Comparison of ENCODE assay signal across 12 cellular contexts in the genomic region with DNA sequence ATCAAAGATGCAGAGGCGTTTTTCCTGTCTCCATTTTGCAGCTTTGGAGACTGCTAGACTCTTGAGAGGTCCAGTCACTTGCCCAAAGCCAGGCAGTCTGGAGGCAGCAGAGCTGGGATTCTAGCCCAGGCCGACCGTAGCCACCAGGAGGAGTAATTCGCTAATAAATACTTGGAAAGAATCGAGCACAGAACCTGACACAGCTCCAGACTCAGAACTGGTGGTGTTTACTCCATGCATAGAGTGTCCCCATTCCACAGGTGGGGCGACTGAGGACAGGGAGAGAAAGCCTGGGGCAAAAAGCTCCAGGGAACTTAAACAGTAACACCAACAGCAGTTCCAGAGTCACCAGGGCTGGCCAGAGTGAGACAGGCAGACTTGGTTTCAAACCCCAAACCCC. TPM values are rescaled to one million over a fixed set of nuclear protein-coding genes. Genes with fewer than 3 reads are reported as not detected.
DNase-seq lines count a peak whose midpoint lies in the region; ATAC-seq, FAIRE-seq and TF ChIP-seq lines count a peak whose summit lies in the region.
"Had no signal": no experiment of that assay in that cellular context is flagged by ENCODE, and none has a peak within 500 bp of the region (broad histone marks: within the 10 kb centered on the region; RNA-seq: fewer than 3 reads in every experiment).

No MANE protein-coding gene starts in this region.

- peaks cover 34% of the 10 kb centered on the region for H3K27me3 Mint-ChIP-seq in T-helper 2 cell treated with Interferon-gamma antibody and Interleukin-4, amounts not matched to agents 5 μg/mL and 100 μg/mL, for 36 hours (ENCODE audit: low read depth)

- intact Hi-C loops in cardiac septum (cut with DNase I) (no loop called here), adrenal gland (cut with DNase I) (loop anchor here (5.0 kb wide), 1 partner anchor 48 kb away; no protein-coding TSS in a partner anchor)

- no peak overlapping the region for H3K27ac Mint-ChIP-seq in T-helper 2 cell treated with Interferon-gamma antibody and Interleukin-4, amounts not matched to agents 5 μg/mL and 100 μg/mL, for 36 hours
- H3K27ac Mint-ChIP-seq: CD8-positive, alpha-beta T cell had no signal

- H3K4me1 ChIP-seq in cardiac muscle cell (ENCODE audit: low read depth): no peaks in the 10 kb centered on the region
- H3K4me1 ChIP-seq in suprapubic skin: no peaks in the 10 kb centered on the region
- no peaks in the 10 kb centered on the region for H3K4me1 ChIP-seq in adrenal gland (replicated peaks in 1 of 2)
- H3K4me1 ChIP-seq: sigmoid colon had no signal

- H3K36me3 ChIP-seq in cardiac muscle cell: no peaks in the 10 kb centered on the region
- no peaks in the 10 kb centered on the region for H3K36me3 ChIP-seq in suprapubic skin
- H3K36me3 ChIP-seq in adrenal gland (replicated peaks in 1 of 2): no peaks in the 10 kb centered on the region
- H3K36me3 ChIP-seq: sigmoid colon had no signal

- H3K4me1 Mint-ChIP-seq in T-helper 2 cell treated with Interferon-gamma antibody and Interleukin-4, amounts not matched to agents 5 μg/mL and 100 μg/mL, for 36 hours (ENCODE audit: low read depth): no peaks in the 10 kb centered on the region

- peak; percentile 51 for ATAC-seq in SK-N-SH treated with all-trans-retinoic acid at 6 μM for 48 hours
- ATAC-seq: CD8-positive, alpha-beta T cell had no signal

- no peak for FAIRE-seq in urothelium cell line (lab: Jason Lieb, UNC)

- H3K4me3 Mint-ChIP-seq in T-helper 2 cell treated with Interferon-gamma antibody and Interleukin-4, amounts not matched to agents 5 μg/mL and 100 μg/mL, for 36 hours: no peak overlapping the region
- H3K4me3 Mint-ChIP-seq: CD8-positive, alpha-beta T cell had no signal

- DNase-seq in cardiac muscle cell (ENCODE audit: low read depth in 1 of 2, low spot score in 1 of 2) (peak in 1 of 2 donors; percentile 48), cardiac septum (ENCODE audit: low spot score) (no peak), foreskin fibroblast (peak; percentile 21 to 52), urothelium cell line (ENCODE audit: low spot score) (peak; percentile 21), suprapubic skin (ENCODE audit: low spot score in 2 of 2) (no peak), adrenal gland (no peak)
- no peak for DNase-seq in T-helper 2 cell treated with Interferon-gamma antibody and Interleukin-4, amounts not matched to agents 5 μg/mL and 100 μg/mL, for 36 hours (ENCODE audit: low spot score)
- DNase-seq: CD8-positive, alpha-beta T cell; NCI-H2029 treated with DMSO at 0.1 percent for 48 hours; sigmoid colon; T1000 had no signal

- WGBS in suprapubic skin: 27% methylated on average over 6 of the region's 6 CpGs
- 27 to 43% (median 40%) methylated on average over 3 to 6 of the region's 6 CpGs for WGBS in adrenal gland, 4 donors

- H3K9me3 Mint-ChIP-seq in T-helper 2 cell treated with Interferon-gamma antibody and Interleukin-4, amounts not matched to agents 5 μg/mL and 100 μg/mL, for 36 hours: no peaks in the 10 kb centered on the region
- H3K9me3 Mint-ChIP-seq: CD8-positive, alpha-beta T cell had no signal

- TF ChIP-seq POLR2A in suprapubic skin (IDR thresholded peaks at IDR 0.05) (no peak), adrenal gland (IDR thresholded peaks at IDR 0.05) (no peak)

- H3K36me3 Mint-ChIP-seq in T-helper 2 cell treated with Interferon-gamma antibody and Interleukin-4, amounts not matched to agents 5 μg/mL and 100 μg/mL, for 36 hours (ENCODE audit: low read depth): no peaks in the 10 kb centered on the region
- H3K36me3 Mint-ChIP-seq: CD8-positive, alpha-beta T cell had no signal

- no peak for TF ChIP-seq EP300 in suprapubic skin (IDR thresholded peaks at IDR 0.05)

- no peaks in the 10 kb centered on the region for H3K9me3 ChIP-seq in cardiac muscle cell (ENCODE audit: low read depth)
- H3K9me3 ChIP-seq in suprapubic skin: no peaks in the 10 kb centered on the region
- H3K9me3 ChIP-seq in adrenal gland (replicated peaks in 1 of 3): no peaks in the 10 kb centered on the region
- H3K9me3 ChIP-seq: sigmoid colon had no signal

- TF ChIP-seq CTCF in cardiac muscle cell (IDR thresholded peaks at IDR 0.05; ENCODE audit: low read depth, low read length) (peak; percentile 42), foreskin fibroblast (IDR thresholded peaks at IDR 0.05; ENCODE audit: low read depth, low read length) (peak; percentile 40), suprapubic skin (IDR thresholded peaks at IDR 0.05) (peak in 1 of 2 donors; percentile 10), adrenal gland (IDR thresholded peaks at IDR 0.05) (no peak)

- no peak overlapping the region for H3K4me3 ChIP-seq in cardiac muscle cell
- no peak overlapping the region for H3K4me3 ChIP-seq in foreskin fibroblast (ENCODE audit: low read depth in 1 of 2, low read length in 2 of 2)
- no peak overlapping the region for H3K4me3 ChIP-seq in suprapubic skin
- no peak overlapping the region for H3K4me3 ChIP-seq in adrenal gland
- H3K4me3 ChIP-seq: sigmoid colon had no signal

- H3K27ac ChIP-seq in cardiac muscle cell (no peak overlapping the region), suprapubic skin (no peak overlapping the region), adrenal gland (no peak overlapping the region)
- H3K27ac ChIP-seq: sigmoid colon had no signal

- H3K27me3 ChIP-seq in cardiac muscle cell (peaks cover 68% of the 10 kb centered on the region), suprapubic skin (peaks cover 11% of the 10 kb centered on the region), adrenal gland (peaks cover 28% of the 10 kb centered on the region)

TF ChIP-seq in SK-N-SH treated with all-trans-retinoic acid at 6 μM for 48 hours, 23 proteins besides CTCF, POLR2A, EP300 and RAD21:
- TF ChIP-seq, protein P1, sequence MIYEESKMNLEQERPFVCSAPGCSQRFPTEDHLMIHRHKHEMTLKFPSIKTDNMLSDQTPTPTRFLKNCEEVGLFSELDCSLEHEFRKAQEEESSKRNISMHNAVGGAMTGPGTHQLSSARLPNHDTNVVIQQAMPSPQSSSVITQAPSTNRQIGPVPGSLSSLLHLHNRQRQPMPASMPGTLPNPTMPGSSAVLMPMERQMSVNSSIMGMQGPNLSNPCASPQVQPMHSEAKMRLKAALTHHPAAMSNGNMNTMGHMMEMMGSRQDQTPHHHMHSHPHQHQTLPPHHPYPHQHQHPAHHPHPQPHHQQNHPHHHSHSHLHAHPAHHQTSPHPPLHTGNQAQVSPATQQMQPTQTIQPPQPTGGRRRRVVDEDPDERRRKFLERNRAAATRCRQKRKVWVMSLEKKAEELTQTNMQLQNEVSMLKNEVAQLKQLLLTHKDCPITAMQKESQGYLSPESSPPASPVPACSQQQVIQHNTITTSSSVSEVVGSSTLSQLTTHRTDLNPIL (CRISPR knock-in tag; IDR thresholded peaks at IDR 0.05; ENCODE audit: low read depth): no peak
- TF ChIP-seq, protein P2, sequence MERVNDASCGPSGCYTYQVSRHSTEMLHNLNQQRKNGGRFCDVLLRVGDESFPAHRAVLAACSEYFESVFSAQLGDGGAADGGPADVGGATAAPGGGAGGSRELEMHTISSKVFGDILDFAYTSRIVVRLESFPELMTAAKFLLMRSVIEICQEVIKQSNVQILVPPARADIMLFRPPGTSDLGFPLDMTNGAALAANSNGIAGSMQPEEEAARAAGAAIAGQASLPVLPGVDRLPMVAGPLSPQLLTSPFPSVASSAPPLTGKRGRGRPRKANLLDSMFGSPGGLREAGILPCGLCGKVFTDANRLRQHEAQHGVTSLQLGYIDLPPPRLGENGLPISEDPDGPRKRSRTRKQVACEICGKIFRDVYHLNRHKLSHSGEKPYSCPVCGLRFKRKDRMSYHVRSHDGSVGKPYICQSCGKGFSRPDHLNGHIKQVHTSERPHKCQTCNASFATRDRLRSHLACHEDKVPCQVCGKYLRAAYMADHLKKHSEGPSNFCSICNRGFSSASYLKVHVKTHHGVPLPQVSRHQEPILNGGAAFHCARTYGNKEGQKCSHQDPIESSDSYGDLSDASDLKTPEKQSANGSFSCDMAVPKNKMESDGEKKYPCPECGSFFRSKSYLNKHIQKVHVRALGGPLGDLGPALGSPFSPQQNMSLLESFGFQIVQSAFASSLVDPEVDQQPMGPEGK (CRISPR knock-in tag; IDR thresholded peaks at IDR 0.05; ENCODE audit: borderline replicate concordance): no peak
- no peak for TF ChIP-seq ZNF70 (CRISPR knock-in tag; IDR thresholded peaks at IDR 0.05)

RNA-seq across cellular contexts. Expression of a gene that starts 10.7 kb away (rescaled TPM):
- total RNA-seq in cardiac muscle cell: 34.6 and 53.8 TPM in 2 replicates
- polyA plus RNA-seq in cardiac muscle cell: 38.6 and 58.1 TPM in 2 replicates
- total RNA-seq in cardiac septum: 16.6 TPM
- total RNA-seq in suprapubic skin: 10 to 100 TPM in 2 of 4 donors, 1 to 10 TPM in 2; 3.7 to 26.2 (median 11.3) TPM
- 10 to 100 TPM; 14.4 to 43.5 (median 18.0) TPM for total RNA-seq in adrenal gland
- polyA plus RNA-seq in adrenal gland: 10 to 100 TPM in 2 of 3 donors, 1 to 10 TPM in 1; 5.1 to 34.2 (median 16.2) TPM

RNA-seq across cellular contexts. Expression of a gene that starts 38.8 kb away (rescaled TPM):
- total RNA-seq in cardiac muscle cell: 48.0 and 51.8 TPM in 2 replicates
- polyA plus RNA-seq in cardiac muscle cell: 39.7 and 71.0 TPM in 2 replicates
- total RNA-seq in cardiac septum: 49.5 TPM
- total RNA-seq in suprapubic skin: 10 to 100 TPM; 30.2 to 37.6 (median 34.0) TPM
- total RNA-seq in adrenal gland: 10 to 100 TPM; 34.7 to 73.5 (median 47.0) TPM
- 10 to 100 TPM; 22.8 to 40.2 (median 27.0) TPM for polyA plus RNA-seq in adrenal gland

RNA-seq across cellular contexts. Expression of a gene that starts 45.8 kb away (rescaled TPM):
- total RNA-seq in cardiac muscle cell: 31.5 and 66.9 TPM in 2 replicates
- 31.3 and 47.2 TPM in 2 replicates for polyA plus RNA-seq in cardiac muscle cell
- total RNA-seq in cardiac septum: 20.8 TPM
- 10 to 100 TPM; 20.8 to 28.2 (median 24.7) TPM for total RNA-seq in suprapubic skin
- total RNA-seq in adrenal gland: 10 to 100 TPM; 10.2 to 18.3 (median 14.0) TPM
- 10 to 100 TPM; 16.6 to 21.6 (median 19.6) TPM for polyA plus RNA-seq in adrenal gland

Comparison
In these comparisons a context has a peak if more than half of its experiments do, and no peak if none do; other contexts are left out.
1. DNase-seq: peak in foreskin fibroblast (2 of 2) and urothelium cell line (single experiment); none in cardiac septum (single experiment), suprapubic skin (0 of 2), T-helper 2 cell treated with Interferon-gamma antibody and Interleukin-4, amounts not matched to agents 5 μg/mL and 100 μg/mL, for 36 hours (single experiment) and adrenal gland (0 of 7).
2. CTCF ChIP-seq: peak in cardiac muscle cell (single experiment) and foreskin fibroblast (single experiment); none in adrenal gland (0 of 6).